26 cellular contexts compared by ENCODE assay signal in the genomic region with DNA sequence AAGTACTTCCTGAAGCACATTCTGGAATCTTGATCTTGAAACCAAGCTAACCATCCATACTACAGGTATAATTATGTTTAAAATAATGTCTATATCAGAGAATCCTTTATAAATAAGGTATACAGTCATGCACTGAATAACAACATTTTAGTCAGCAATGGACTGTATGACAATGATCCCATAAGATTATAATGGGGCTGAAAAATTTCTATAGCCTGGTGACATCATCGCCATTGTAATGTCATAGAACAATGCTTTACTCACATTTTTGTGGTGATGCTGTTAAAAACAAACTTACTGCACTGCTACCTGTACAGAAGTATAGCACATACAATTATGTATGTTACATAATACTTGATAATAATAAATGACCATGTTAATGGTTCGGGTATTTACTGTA.
"Had no signal": no experiment of that assay in that cellular context is flagged by ENCODE, and none has a peak within 500 bp of the region (broad histone marks: within the 10 kb centered on the region; RNA-seq: fewer than 3 reads in every experiment).

No MANE protein-coding gene starts in this region.

- H3K9me3 ChIP-seq: adrenal gland, esophagus squamous epithelium, gastroesophageal sphincter, mucosa of descending colon, thyroid gland, upper lobe of left lung, vagina had no signal

- ATAC-seq: gastroesophageal sphincter; left cardiac atrium; left ventricle myocardium superior; mucosa of descending colon; natural killer cell treated with Interleukin-12 subunit alpha and Interleukin-12 subunit beta and Interleukin-15 and Interleukin-18, amount 100 ng/mL, for 72 hours; right cardiac atrium; stimulated activated memory B cell treated with anti-CD40 and anti-IgM and Interleukin-4, amounts not matched to agents 10 μg/mL and 1 μg/mL and 100 μg/mL, for 72 hours; stimulated activated naive CD8-positive, alpha-beta T cell treated with anti-CD3 and anti-CD28 coated beads, Interleukin-15, amount 100 ng/mL, for 72 hours had no signal

- DNase-seq: activated CD4-positive, alpha-beta T cell treated with anti-CD3 and anti-CD28 coated beads, Interleukin-2, amount 50 U/mL, for 4 hours; activated effector memory CD4-positive, alpha-beta T cell treated with anti-CD3 and anti-CD28 coated beads, Interleukin-2, amount 50 U/mL, for 16 hours; activated naive CD4-positive, alpha-beta T cell treated with anti-CD3 and anti-CD28 coated beads for 36 hours; activated naive CD8-positive, alpha-beta T cell treated with anti-CD3 and anti-CD28 coated beads for 36 hours; activated T-cell treated with anti-CD3 and anti-CD28 coated beads for 4 hours; adrenal gland; aorta; esophagus squamous epithelium; hippocampal formation; left cardiac atrium; left ventricle myocardium superior; mucosa of descending colon; posterior cingulate gyrus; right cardiac atrium; stimulated activated CD4-positive, alpha-beta T cell treated with anti-CD3 and anti-CD28 coated beads, Interleukin-4, amount 100 ng/mL, for 24 hours; stimulated activated naive CD8-positive, alpha-beta T cell treated with anti-CD3 and anti-CD28 coated beads, Interleukin-15, amount 100 ng/mL, for 72 hours; SW 1271; T1000; thyroid gland; upper lobe of left lung had no signal

- H3K36me3 ChIP-seq: adrenal gland, thyroid gland had no signal

- H3K4me3 ChIP-seq: adrenal gland, coronary artery, esophagus squamous epithelium, gastroesophageal sphincter, mucosa of descending colon, thyroid gland, upper lobe of left lung, vagina had no signal

- H3K27ac ChIP-seq: adrenal gland, coronary artery, esophagus squamous epithelium, gastroesophageal sphincter, thyroid gland, upper lobe of left lung, vagina had no signal

- H3K27me3 ChIP-seq: adrenal gland, esophagus squamous epithelium, gastroesophageal sphincter, thyroid gland, upper lobe of left lung, vagina had no signal

- FAIRE-seq: keratinocyte had no signal
